Comparison of ENCODE assay signal across 15 cellular contexts in the genomic region with DNA sequence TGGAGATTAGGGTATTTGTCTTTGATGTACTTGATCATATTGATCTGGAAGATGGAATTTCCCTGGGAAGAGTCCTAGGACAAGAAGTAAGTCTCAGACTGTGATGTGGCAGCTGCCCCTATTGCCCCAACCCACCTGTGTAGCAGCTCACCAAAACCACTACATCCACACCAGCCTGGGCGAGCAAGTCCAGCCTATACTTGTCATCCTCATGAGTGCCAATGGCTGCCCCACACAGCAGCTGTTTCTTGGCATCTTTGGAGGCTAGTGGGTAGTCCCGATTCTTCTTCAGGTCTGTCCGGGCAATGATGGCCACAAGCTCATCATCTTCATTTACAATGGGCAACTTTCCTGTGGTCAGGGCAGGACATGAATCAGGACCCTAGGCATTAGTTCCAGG. TPM values are rescaled to one million over a fixed set of nuclear protein-coding genes. Genes with fewer than 3 reads are reported as not detected.
DNase-seq lines count a peak whose midpoint lies in the region; ATAC-seq and TF ChIP-seq lines count a peak whose summit lies in the region.
"Had no signal": no experiment of that assay in that cellular context is flagged by ENCODE, and none has a peak within 500 bp of the region (broad histone marks: within the 10 kb centered on the region; RNA-seq: fewer than 3 reads in every experiment).

No MANE protein-coding gene starts in this region.

- H3K9me3 Mint-ChIP-seq in stimulated activated naive CD8-positive, alpha-beta T cell treated with anti-CD3 and anti-CD28 coated beads, Interleukin-15, Interleukin-2, amounts not matched to agents 100 ng/mL and 50 ng/mL, for 24 hours = no peaks in the 10 kb centered on the region
- H3K9me3 Mint-ChIP-seq in WTC11 = no peaks in the 10 kb centered on the region
- no peaks in the 10 kb centered on the region for H3K9me3 Mint-ChIP-seq in type B pancreatic cell

- DNase-seq in stimulated activated naive CD8-positive, alpha-beta T cell treated with anti-CD3 and anti-CD28 coated beads, Interleukin-15, Interleukin-2, amounts not matched to agents 100 U/mL and 50 U/mL, for 24 hours = no peak
- DNase-seq in WTC11 (ENCODE audit: low spot score) = no peak
- no peak for DNase-seq in effector memory CD4-positive, alpha-beta T cell
- DNase-seq in type B pancreatic cell (ENCODE audit: extremely low spot score, unreplicated experiment) = no peak
- DNase-seq in medulla oblongata (ENCODE audit: extremely low spot score) = no peak
- DNase-seq in AG20443 (ENCODE audit: low spot score) = no peak
- DNase-seq: activated gamma-delta T cell, caudate nucleus, DMS53, MG63, NCI-H2029, NCI-H524 treated with DMSO at 0.1 percent for 48 hours, pancreas had no signal

- H3K4me1 ChIP-seq in effector memory CD4-positive, alpha-beta T cell (ENCODE audit: control insufficient read depth, insufficient read depth, low read length, poor library complexity, severe bottlenecking) = peaks cover 21% of the 10 kb centered on the region

- peaks cover 72% of the 10 kb centered on the region for H3K36me3 Mint-ChIP-seq in stimulated activated naive CD8-positive, alpha-beta T cell treated with anti-CD3 and anti-CD28 coated beads, Interleukin-15, Interleukin-2, amounts not matched to agents 100 ng/mL and 50 ng/mL, for 24 hours (ENCODE audit: low read depth)
- H3K36me3 Mint-ChIP-seq in WTC11 (peaks cover 61% of the 10 kb centered on the region), type B pancreatic cell (peaks cover 24% of the 10 kb centered on the region)

- peak overlapping the region; percentile 80 for H3K27ac Mint-ChIP-seq in stimulated activated naive CD8-positive, alpha-beta T cell treated with anti-CD3 and anti-CD28 coated beads, Interleukin-15, Interleukin-2, amounts not matched to agents 100 ng/mL and 50 ng/mL, for 24 hours
- H3K27ac Mint-ChIP-seq in WTC11 = no peak overlapping the region
- H3K27ac Mint-ChIP-seq in type B pancreatic cell = no peak overlapping the region

- no peaks in the 10 kb centered on the region for H3K9me3 ChIP-seq in effector memory CD4-positive, alpha-beta T cell (ENCODE audit: control insufficient read depth, low read length)
- H3K9me3 ChIP-seq: MG63, pancreas had no signal

- no peaks in the 10 kb centered on the region for H3K27me3 Mint-ChIP-seq in stimulated activated naive CD8-positive, alpha-beta T cell treated with anti-CD3 and anti-CD28 coated beads, Interleukin-15, Interleukin-2, amounts not matched to agents 100 ng/mL and 50 ng/mL, for 24 hours
- H3K27me3 Mint-ChIP-seq in WTC11 (ENCODE audit: low read depth) (no peaks in the 10 kb centered on the region), type B pancreatic cell (no peaks in the 10 kb centered on the region)

- H3K36me3 ChIP-seq in effector memory CD4-positive, alpha-beta T cell (ENCODE audit: control insufficient read depth, insufficient read depth, low read length) = peaks cover 48% of the 10 kb centered on the region

- H3K27ac ChIP-seq in effector memory CD4-positive, alpha-beta T cell (ENCODE audit: insufficient read depth, low read length, poor library complexity, severe bottlenecking) = peak overlapping the region; percentile 8
- H3K27ac ChIP-seq: pancreas had no signal

- CTCF ChIA-PET in WTC11 (lab: Charles Lee) = no interaction called here

- POLR2A ChIA-PET in WTC11 (lab: Charles Lee) = interaction anchor here (1.0 kb wide), 1 partner anchor 68 kb away, joined by 4 read pairs; a partner anchor contains a TSS

- peaks cover 68% of the 10 kb centered on the region for H3K4me1 Mint-ChIP-seq in stimulated activated naive CD8-positive, alpha-beta T cell treated with anti-CD3 and anti-CD28 coated beads, Interleukin-15, Interleukin-2, amounts not matched to agents 100 ng/mL and 50 ng/mL, for 24 hours (ENCODE audit: low read depth)
- H3K4me1 Mint-ChIP-seq in WTC11 = peaks cover 26% of the 10 kb centered on the region
- peaks cover 34% of the 10 kb centered on the region for H3K4me1 Mint-ChIP-seq in type B pancreatic cell (ENCODE audit: unreplicated experiment)

- H3K4me3 Mint-ChIP-seq in stimulated activated naive CD8-positive, alpha-beta T cell treated with anti-CD3 and anti-CD28 coated beads, Interleukin-15, Interleukin-2, amounts not matched to agents 100 ng/mL and 50 ng/mL, for 24 hours = peak overlapping the region; percentile 98
- H3K4me3 Mint-ChIP-seq in WTC11 (no peak overlapping the region), type B pancreatic cell (peak overlapping the region; percentile 62)

- TF ChIP-seq CTCF in WTC11 (IDR thresholded peaks at IDR 0.05) (no peak), type B pancreatic cell (conservative IDR thresholded peaks at IDR 0.05) (no peak)

- no peaks in the 10 kb centered on the region for H3K27me3 ChIP-seq in effector memory CD4-positive, alpha-beta T cell (replicated peaks; ENCODE audit: control insufficient read depth, insufficient read depth, low read length, poor library complexity, severe bottlenecking)
- H3K27me3 ChIP-seq: MG63, pancreas had no signal

- no peak for ATAC-seq in stimulated activated naive CD8-positive, alpha-beta T cell treated with anti-CD3 and anti-CD28 coated beads, Interleukin-15, Interleukin-2, amounts not matched to agents 100 U/mL and 50 U/mL, for 24 hours
- ATAC-seq in WTC11 (no peak), GM19023 (IDR thresholded peaks at IDR 0.05; ENCODE audit: unreplicated experiment) (no peak)
- ATAC-seq: pancreas had no signal

- H3K4me3 ChIP-seq in effector memory CD4-positive, alpha-beta T cell (ENCODE audit: insufficient read depth, low read depth, low read length, poor library complexity, severe bottlenecking) = no peak overlapping the region
- H3K4me3 ChIP-seq: MG63, pancreas had no signal

TF ChIP-seq in WTC11, 78 proteins besides CTCF, POLR2A, EP300 and RAD21:
- TF ChIP-seq FOXP1 (CRISPR knock-in tag; IDR thresholded peaks at IDR 0.05; ENCODE audit: borderline replicate concordance) (0 out of 2 replicates have a peak, but pooled peaks have one; percentile 25), EMX1 (CRISPR knock-in tag; IDR thresholded peaks at IDR 0.05) (no peak)
- TF ChIP-seq, protein P1, sequence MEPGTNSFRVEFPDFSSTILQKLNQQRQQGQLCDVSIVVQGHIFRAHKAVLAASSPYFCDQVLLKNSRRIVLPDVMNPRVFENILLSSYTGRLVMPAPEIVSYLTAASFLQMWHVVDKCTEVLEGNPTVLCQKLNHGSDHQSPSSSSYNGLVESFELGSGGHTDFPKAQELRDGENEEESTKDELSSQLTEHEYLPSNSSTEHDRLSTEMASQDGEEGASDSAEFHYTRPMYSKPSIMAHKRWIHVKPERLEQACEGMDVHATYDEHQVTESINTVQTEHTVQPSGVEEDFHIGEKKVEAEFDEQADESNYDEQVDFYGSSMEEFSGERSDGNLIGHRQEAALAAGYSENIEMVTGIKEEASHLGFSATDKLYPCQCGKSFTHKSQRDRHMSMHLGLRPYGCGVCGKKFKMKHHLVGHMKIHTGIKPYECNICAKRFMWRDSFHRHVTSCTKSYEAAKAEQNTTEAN (CRISPR knock-in tag; IDR thresholded peaks at IDR 0.05) = peak; percentile 28; the same call in 1 of the 2 replicates
- TF ChIP-seq, protein P2, sequence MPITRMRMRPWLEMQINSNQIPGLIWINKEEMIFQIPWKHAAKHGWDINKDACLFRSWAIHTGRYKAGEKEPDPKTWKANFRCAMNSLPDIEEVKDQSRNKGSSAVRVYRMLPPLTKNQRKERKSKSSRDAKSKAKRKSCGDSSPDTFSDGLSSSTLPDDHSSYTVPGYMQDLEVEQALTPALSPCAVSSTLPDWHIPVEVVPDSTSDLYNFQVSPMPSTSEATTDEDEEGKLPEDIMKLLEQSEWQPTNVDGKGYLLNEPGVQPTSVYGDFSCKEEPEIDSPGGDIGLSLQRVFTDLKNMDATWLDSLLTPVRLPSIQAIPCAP (CRISPR knock-in tag; IDR thresholded peaks at IDR 0.05) = no peak

RNA-seq across cellular contexts. Expression of a gene that starts 2.7 kb away (rescaled TPM):
- total RNA-seq in WTC11 (2021) = 449 to 472 TPM (median 452 TPM) in 3 replicates
- 221 and 256 TPM in 2 replicates for total RNA-seq in type B pancreatic cell (ENCODE audit: low replicate concordance)

RNA-seq across cellular contexts. Expression of a gene that starts 4.6 kb away (rescaled TPM):
- total RNA-seq in WTC11 (2021) = 36.8 to 50.3 TPM (median 49.6 TPM) in 3 replicates
- total RNA-seq in type B pancreatic cell (ENCODE audit: low replicate concordance) = 62.0 and 67.0 TPM in 2 replicates

RNA-seq across cellular contexts. Expression of a gene that starts 8.2 kb away (rescaled TPM):
- total RNA-seq in WTC11 (2021) = 38.8 to 41.4 TPM (median 39.6 TPM) in 3 replicates
- 31.2 and 36.0 TPM in 2 replicates for total RNA-seq in type B pancreatic cell (ENCODE audit: low replicate concordance)

RNA-seq across cellular contexts. Expression of a gene that starts 19.3 kb away (rescaled TPM):
- total RNA-seq in WTC11 (2021) (204 to 213 TPM (median 209 TPM) in 3 replicates), type B pancreatic cell (ENCODE audit: low replicate concordance) (272 and 334 TPM in 2 replicates)

RNA-seq across cellular contexts. Expression of a gene that starts 36.5 kb away (rescaled TPM):
- total RNA-seq in WTC11 (2021) (21.9 to 28.8 TPM (median 28.2 TPM) in 3 replicates), type B pancreatic cell (ENCODE audit: low replicate concordance) (47.4 and 54.8 TPM in 2 replicates)
